In the genomic region with DNA sequence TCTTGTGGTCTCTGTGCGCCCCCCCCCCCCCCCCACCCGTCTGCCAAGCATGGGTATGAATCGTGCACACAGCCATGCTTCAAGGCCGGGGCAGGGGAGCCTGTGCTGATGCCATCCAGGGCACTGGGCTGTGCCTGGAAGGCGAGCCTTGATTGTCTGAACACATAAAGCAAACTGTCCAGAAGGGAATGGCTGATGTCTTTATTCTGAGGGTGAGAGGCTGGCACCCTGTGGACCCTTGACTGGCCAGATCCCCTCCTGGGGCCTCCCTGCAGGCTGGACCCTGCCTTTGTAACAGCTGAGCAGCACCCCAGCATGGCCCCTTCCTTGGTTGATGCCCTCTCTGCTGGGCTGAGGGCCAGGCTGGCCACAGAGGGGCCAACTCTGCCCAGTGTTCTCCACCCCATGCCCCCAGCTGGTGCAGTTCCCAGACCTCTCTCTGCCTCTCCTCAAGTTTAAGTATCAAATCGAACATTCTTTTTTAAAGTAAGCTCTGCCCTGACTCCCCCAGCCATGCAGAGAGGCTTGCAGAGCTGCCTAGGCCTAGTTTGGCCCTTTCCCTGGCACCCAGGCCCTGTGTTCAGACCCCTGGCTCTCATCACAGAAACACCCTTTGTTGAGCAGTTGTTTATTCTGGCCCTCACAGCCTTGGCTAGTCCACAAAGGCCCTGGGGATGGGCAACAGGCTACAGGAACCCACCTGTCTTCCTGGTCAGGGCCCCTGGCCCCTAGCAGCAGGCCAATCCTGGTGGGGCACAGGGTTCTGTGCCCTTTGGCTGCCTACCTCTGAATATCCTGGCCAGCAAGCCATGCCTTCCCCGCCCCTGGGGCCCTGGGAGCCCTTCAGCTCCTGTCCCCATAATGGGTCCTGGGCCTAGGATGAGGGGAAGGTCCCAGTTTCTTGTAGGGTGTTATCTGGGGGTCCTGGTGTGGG, we compare ENCODE assay signal across 2 cellular contexts.
TF ChIP-seq lines count a peak whose summit lies in the region.

No MANE protein-coding gene starts in this region.

TF ChIP-seq in GM12891, 5 proteins besides CTCF, POLR2A, EP300 and RAD21:
- TF ChIP-seq SPI1 (IDR thresholded peaks at IDR 0.05; ENCODE audit: low read depth, low read length) (no peak), POLR2AphosphoS5 (IDR thresholded peaks at IDR 0.05; ENCODE audit: low read depth, low read length) (peak; percentile 21; the same call in 1 of the 2 replicates), PAX5 (IDR thresholded peaks at IDR 0.05; ENCODE audit: insufficient read depth, low read length, severe bottlenecking) (no peak), POU2F2 (IDR thresholded peaks at IDR 0.05; ENCODE audit: low read depth, low read length) (0 out of 2 replicates have a peak, but pooled peaks have one; percentile 12), TAF1 (IDR thresholded peaks at IDR 0.05; ENCODE audit: low read depth, low read length) (no peak)

TF ChIP-seq in GM12878, 131 proteins besides CTCF, POLR2A, EP300 and RAD21:
- TF ChIP-seq ATF2 (IDR thresholded peaks at IDR 0.05; ENCODE audit: low read length) (0 out of 2 replicates have a peak, but pooled peaks have one; percentile 23), POLR2AphosphoS5 (IDR thresholded peaks at IDR 0.05; ENCODE audit: low read length) (peak; percentile 17; the same call in 1 of the 2 replicates), YY1 (IDR thresholded peaks at IDR 0.05; ENCODE audit: low read depth, low read length) (0 out of 2 replicates have a peak, but pooled peaks have one; percentile 3), CBFB (IDR thresholded peaks at IDR 0.05; ENCODE audit: low read depth) (0 out of 2 replicates have a peak, but pooled peaks have one; percentile 16), EGR1 (IDR thresholded peaks at IDR 0.05; ENCODE audit: borderline replicate concordance in 1 of 2, low read depth in 2 of 2, low read length in 2 of 2) (no peak), MTA3 (IDR thresholded peaks at IDR 0.05; ENCODE audit: borderline replicate concordance, low read length) (peak; percentile 19; the same call in 1 of the 2 replicates)
TF ChIP-seq in GM12878: peak in this region for 5.
